ENCODE assay signal across 28 cellular contexts in genomic region chr10:121325490-121326231, GRCh38.
DNase-seq lines count a peak whose midpoint lies in the region; ATAC-seq and TF ChIP-seq lines count a peak whose summit lies in the region.
"Had no signal": no experiment of that assay in that cellular context is flagged by ENCODE, and none has a peak within 500 bp of the region (broad histone marks: within the 10 kb centered on the region; RNA-seq: fewer than 3 reads in every experiment).

No MANE protein-coding gene starts in this region.

- H3K27ac ChIP-seq in colonic mucosa: peak overlapping the region; percentile 2
- H3K27ac ChIP-seq in mesenchymal stem cell (ENCODE audit: low read length, poor library complexity, severe bottlenecking): no peak overlapping the region
- H3K27ac ChIP-seq: BLaER1, right lobe of liver, vagina had no signal

- H3K4me1 ChIP-seq in colonic mucosa (no peaks in the 10 kb centered on the region), mucosa of descending colon (ENCODE audit: low read depth) (peaks cover 7% of the 10 kb centered on the region), mesenchymal stem cell (ENCODE audit: control insufficient read depth, insufficient read depth, low read depth, low read length) (peaks cover 2% of the 10 kb centered on the region)
- H3K4me1 ChIP-seq: vagina had no signal

- no peak overlapping the region for H3K9ac ChIP-seq in colonic mucosa (ENCODE audit: low read depth in 2 of 2, low read length in 2 of 2)
- H3K9ac ChIP-seq in mesenchymal stem cell (ENCODE audit: low read length): no peak overlapping the region
- H3K9ac ChIP-seq: BLaER1 had no signal

- DNase-seq in DMS53 (lab: John Stamatoyannopoulos, UW) (peak; percentile 78), NCI-H69 (lab: John Stamatoyannopoulos, UW) (peak; percentile 34), colonic mucosa (no peak), mucosa of descending colon (no peak), OCI-M2 (lab: John Stamatoyannopoulos, UW; ENCODE audit: unreplicated experiment) (no peak), left cardiac atrium (no peak), mesenchymal stem cell (no peak)
- DNase-seq: ACHN; activated CD8-positive, alpha-beta memory T cell treated with anti-CD3 and anti-CD28 coated beads for 24 hours; activated naive CD4-positive, alpha-beta T cell treated with anti-CD3 and anti-CD28 coated beads for 36 hours; activated T-cell treated with anti-CD3 and anti-CD28 coated beads, Interleukin-2, amount 50 U/mL, for 4 hours; amygdala; central memory CD4-positive, alpha-beta T cell; EL; foreskin melanocyte; hypothalamus; kidney; MG63; natural killer cell; NCI-H1436 treated with DMSO at 0.1 percent for 48 hours; NCI-H2171; NCI-H526; right lobe of liver; SHP77 treated with DMSO at 0.1 percent for 48 hours; stimulated activated CD4-positive, alpha-beta T cell treated with anti-CD3 and anti-CD28 coated beads, Interleukin-15, amount 100 ng/mL, for 24 hours had no signal

- no peak overlapping the region for H2BK5ac ChIP-seq in mesenchymal stem cell (ENCODE audit: low read depth, low read length, poor library complexity, severe bottlenecking)

- 91% methylated on average over 3 of the region's 5 CpGs for WGBS in mesenchymal stem cell

- no peak overlapping the region for H3K23ac ChIP-seq in mesenchymal stem cell (ENCODE audit: low read length in 2 of 2)

- TF ChIP-seq CTCF in colonic mucosa (IDR thresholded peaks at IDR 0.05) (no peak), mucosa of descending colon (IDR thresholded peaks at IDR 0.05) (no peak)

- H2BK15ac ChIP-seq in mesenchymal stem cell (ENCODE audit: low read depth, poor library complexity, severe bottlenecking): no peak overlapping the region

- ATAC-seq in mucosa of descending colon (peak; percentile 90), GM18907 (IDR thresholded peaks at IDR 0.05; ENCODE audit: unreplicated experiment) (no peak), left cardiac atrium (no peak)
- ATAC-seq: activated T-cell treated with anti-CD3 and anti-CD28 coated beads, Interleukin-2, amount 50 U/mL, for 4 hours; natural killer cell had no signal

- H3K27me3 ChIP-seq in colonic mucosa: no peaks in the 10 kb centered on the region
- no peaks in the 10 kb centered on the region for H3K27me3 ChIP-seq in mesenchymal stem cell (ENCODE audit: control insufficient read depth in 1 of 2, insufficient read depth in 1 of 2, low read length in 2 of 2)
- H3K27me3 ChIP-seq: BLaER1, MG63, right lobe of liver, vagina had no signal

- no peak overlapping the region for H3K18ac ChIP-seq in mesenchymal stem cell (ENCODE audit: low read depth in 1 of 2, low read length in 2 of 2)

- no peak overlapping the region for H2BK120ac ChIP-seq in mesenchymal stem cell (ENCODE audit: low read depth, low read length)

- no peak overlapping the region for H3K4me3 ChIP-seq in colonic mucosa
- no peak overlapping the region for H3K4me3 ChIP-seq in mucosa of descending colon
- H3K4me3 ChIP-seq in mesenchymal stem cell (ENCODE audit: insufficient read depth in 1 of 2, low read depth in 1 of 2, low read length in 2 of 2): no peak overlapping the region
- H3K4me3 ChIP-seq: BLaER1, MG63, right lobe of liver, vagina had no signal

- H3K4me2 ChIP-seq in mesenchymal stem cell (ENCODE audit: low read length, poor library complexity, severe bottlenecking): no peak overlapping the region
- H3K4me2 ChIP-seq: BLaER1 had no signal

- no peak overlapping the region for H2BK12ac ChIP-seq in mesenchymal stem cell (ENCODE audit: low read length in 2 of 2)

- no peaks in the 10 kb centered on the region for H3K9me3 ChIP-seq in colonic mucosa
- no peaks in the 10 kb centered on the region for H3K9me3 ChIP-seq in mucosa of descending colon
- no peaks in the 10 kb centered on the region for H3K9me3 ChIP-seq in mesenchymal stem cell (ENCODE audit: control insufficient read depth, low read length)
- H3K9me3 ChIP-seq: BLaER1, MG63, right lobe of liver, vagina had no signal

- H2AFZ ChIP-seq in mesenchymal stem cell (ENCODE audit: low read depth, low read length): no peak overlapping the region

- H3K36me3 ChIP-seq in colonic mucosa (no peaks in the 10 kb centered on the region), mucosa of descending colon (ENCODE audit: low read depth) (no peaks in the 10 kb centered on the region), mesenchymal stem cell (ENCODE audit: control insufficient read depth in 1 of 2, insufficient read depth in 2 of 2, low read depth in 1 of 2, low read length in 2 of 2) (no peaks in the 10 kb centered on the region)
- H3K36me3 ChIP-seq: BLaER1, MG63, right lobe of liver, vagina had no signal

- no peak overlapping the region for H4K8ac ChIP-seq in mesenchymal stem cell (ENCODE audit: low read length)

- H4K91ac ChIP-seq in mesenchymal stem cell (ENCODE audit: low read length): no peak overlapping the region

- no peak overlapping the region for H3K14ac ChIP-seq in mesenchymal stem cell (ENCODE audit: low read length in 2 of 2)

- H3K4ac ChIP-seq in mesenchymal stem cell (ENCODE audit: low read depth in 1 of 2, low read length in 2 of 2): no peak overlapping the region

- no peak overlapping the region for H2AK5ac ChIP-seq in mesenchymal stem cell (ENCODE audit: low read length, severe bottlenecking)

- H3K79me1 ChIP-seq in mesenchymal stem cell (replicated peaks; ENCODE audit: low read length, poor library complexity, severe bottlenecking): no peaks in the 10 kb centered on the region

- intact Hi-C loops in colonic mucosa (cut with DNase I) (no loop called here), mucosa of descending colon (cut with DNase I, micrococcal nuclease) (no loop called here), left cardiac atrium (cut with DNase I) (no loop called here)

Comparison
In these comparisons a context has a peak if more than half of its experiments do, and no peak if none do; other contexts are left out.
1. DNase-seq: peak in DMS53 (single experiment) and NCI-H69 (single experiment); none in colonic mucosa (single experiment), mucosa of descending colon (0 of 3), OCI-M2 (single experiment), left cardiac atrium (single experiment) and mesenchymal stem cell (single experiment).